27 cellular contexts compared by ENCODE assay signal in the genomic region with DNA sequence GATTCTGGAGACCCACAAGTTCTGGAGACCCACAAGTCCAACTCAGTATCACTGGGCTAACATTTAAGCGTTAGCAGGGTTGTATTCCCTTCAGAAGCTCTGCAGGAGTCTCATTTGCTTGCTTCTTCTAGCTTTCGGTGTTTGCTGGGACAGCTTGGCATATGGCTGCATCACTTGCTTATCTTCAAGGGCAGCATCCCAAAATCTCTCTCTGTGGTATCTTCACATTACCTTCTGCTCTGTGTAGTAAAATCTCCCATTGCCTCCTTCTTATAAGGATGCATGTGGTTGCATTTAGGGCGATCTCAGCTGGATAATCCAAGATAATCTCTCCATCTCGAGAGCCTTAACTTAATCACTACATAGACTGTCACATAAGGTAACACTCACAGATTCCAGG. TPM values are rescaled to one million over a fixed set of nuclear protein-coding genes. Genes with fewer than 3 reads are reported as not detected.
"Had no signal": no experiment of that assay in that cellular context is flagged by ENCODE, and none has a peak within 500 bp of the region (broad histone marks: within the 10 kb centered on the region; RNA-seq: fewer than 3 reads in every experiment).

No MANE protein-coding gene starts in this region.

- H3K4me3 ChIP-seq: colonic mucosa, esophagus squamous epithelium, gastroesophageal sphincter had no signal

- DNase-seq: activated CD4-positive, alpha-beta memory T cell treated with anti-CD3 and anti-CD28 coated beads, Interleukin-2, amount 10 ng/mL, durations not matched to agents 7 days and 5 days; activated CD4-positive, alpha-beta T cell treated with anti-CD3 and anti-CD28 coated beads for 1 hour; activated CD4-positive, alpha-beta T cell treated with anti-CD3 and anti-CD28 coated beads for 4 hours; activated CD4-positive, alpha-beta T cell treated with anti-CD3 and anti-CD28 coated beads, Interleukin-2, amount 10 ng/mL, durations not matched to agents 7 days and 5 days; activated CD4-positive, alpha-beta T cell treated with anti-CD3 and anti-CD28 coated beads, Interleukin-2, amount 50 U/mL, for 4 hours; activated CD8-positive, alpha-beta memory T cell treated with anti-CD3 and anti-CD28 coated beads, Interleukin-2, amount 50 U/mL, for 48 hours; activated effector memory CD4-positive, alpha-beta T cell treated with Interleukin-2 at 50 U/mL for 16 hours; activated gamma-delta T cell treated with Interleukin-2 at 50 U/mL for 16 hours; activated naive CD4-positive, alpha-beta T cell treated with anti-CD3 and anti-CD28 coated beads, Interleukin-2, amount 50 U/mL, for 16 hours; activated naive CD4-positive, alpha-beta T cell treated with Interleukin-2 at 50 U/mL for 16 hours; activated T-cell treated with anti-CD3 and anti-CD28 coated beads for 4 hours; activated T-cell treated with anti-CD3 and anti-CD28 coated beads, Interleukin-2, amount 50 U/mL, for 4 hours; amniotic stem cell; anterior cingulate cortex; brain microvascular endothelial cell; colonic mucosa; effector CD8-positive, alpha-beta T cell; esophagus squamous epithelium; foreskin melanocyte; head of caudate nucleus; hippocampal formation; T-helper 2 cell had no signal

- H3K27ac ChIP-seq: brain microvascular endothelial cell, colonic mucosa, epithelial cell of prostate, esophagus squamous epithelium, gastroesophageal sphincter had no signal

- H3K36me3 ChIP-seq: brain microvascular endothelial cell, colonic mucosa, esophagus squamous epithelium, gastroesophageal sphincter had no signal

- H3K9me3 ChIP-seq: colonic mucosa, esophagus squamous epithelium, gastroesophageal sphincter had no signal

- H3K27me3 ChIP-seq: brain microvascular endothelial cell, colonic mucosa, esophagus squamous epithelium, gastroesophageal sphincter had no signal

- H3K4me1 ChIP-seq: colonic mucosa, esophagus squamous epithelium, gastroesophageal sphincter had no signal

RNA-seq across cellular contexts. Expression of gene CNTN1, which starts 7.3 kb away (rescaled TPM):
- total RNA-seq: activated CD4-positive, alpha-beta memory T cell treated with anti-CD3 and anti-CD28 coated beads, Interleukin-2, amount 10 ng/mL, durations not matched to agents 7 days and 5 days; activated CD4-positive, alpha-beta T cell treated with anti-CD3 and anti-CD28 coated beads, Interleukin-2, amount 10 ng/mL, durations not matched to agents 7 days and 5 days; activated T-cell treated with anti-CD3 and anti-CD28 coated beads, Interleukin-2, amount 50 U/mL, for 4 hours; activated T-helper 17 cell treated with anti-CD3 and anti-CD28 coated beads, Interleukin-2, amount 50 U/mL, for 72 hours; dermis microvascular lymphatic vessel endothelial cell had no signal
- polyA plus RNA-seq: endothelial cell of umbilical vein had no signal
